7 cellular contexts compared by ENCODE assay signal in the genomic region with DNA sequence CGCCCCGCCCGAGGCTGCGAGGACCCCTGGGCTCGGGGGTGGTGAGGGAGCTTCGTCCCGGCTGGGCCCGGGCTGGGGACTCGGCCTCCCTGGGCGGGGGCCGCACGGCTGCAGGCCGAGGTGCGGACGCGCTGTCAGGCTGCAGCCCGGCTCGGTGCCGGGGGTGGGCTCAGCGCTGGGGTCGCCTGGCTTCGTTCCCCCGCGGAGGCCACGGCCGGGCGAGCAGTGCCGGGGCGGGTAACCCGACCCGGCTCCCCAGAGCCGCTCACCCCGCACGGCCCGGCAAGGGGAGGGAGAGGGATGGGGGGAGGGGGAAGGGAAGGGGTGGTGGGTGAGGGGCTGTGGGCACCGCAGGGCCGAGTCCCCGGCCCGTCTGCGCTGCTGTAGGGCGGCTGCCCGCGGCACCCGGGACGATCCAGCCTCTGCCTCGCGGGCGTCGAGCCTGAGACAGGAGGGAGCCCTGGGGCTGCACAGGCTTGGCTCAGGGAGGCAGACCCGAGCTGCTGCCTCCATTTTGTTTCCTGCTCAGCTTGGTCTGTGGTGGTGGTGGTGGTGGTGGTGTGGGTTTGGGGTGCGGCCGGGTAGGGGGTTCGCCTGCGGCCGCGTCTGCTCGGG. TPM values are rescaled to one million over a fixed set of nuclear protein-coding genes. Genes with fewer than 3 reads are reported as not detected.
A peak's percentile ranks its signal among the peaks of the same experiment; 100 is the strongest.
DNase-seq lines count a peak whose midpoint lies in the region; ATAC-seq, FAIRE-seq and TF ChIP-seq lines count a peak whose summit lies in the region.

No MANE protein-coding gene starts in this region.

- peaks cover 8 to 30% of the 10 kb centered on the region in 2 donors for H3K4me1 ChIP-seq in ascending aorta

- no peak for TF ChIP-seq CTCF in ascending aorta (IDR thresholded peaks at IDR 0.05)

- H3K4me3 ChIP-seq in ascending aorta (peak overlapping the region; percentile 77 to 89), iPS-18c (ENCODE audit: insufficient read depth, low read depth, low read length) (peak overlapping the region; percentile 87), skin epidermis (peak overlapping the region; percentile 37 to 98 (median 84))

- intact Hi-C loops in ascending aorta (cut with DNase I): loop anchor here (5.0 kb wide), 1 partner anchor 170 kb away; a partner anchor contains a TSS

- DNase-seq in GM19239 (ENCODE audit: insufficient read length, low spot score): peak; percentile 58
- no peak for DNase-seq in ascending aorta (ENCODE audit: low spot score in 2 of 2)
- no peak for DNase-seq in amniotic stem cell (lab: John Stamatoyannopoulos, UW)

- ATAC-seq in HG03460 (IDR thresholded peaks at IDR 0.05; ENCODE audit: unreplicated experiment) (peak; percentile 19), HG03457 (IDR thresholded peaks at IDR 0.05; ENCODE audit: unreplicated experiment) (no peak)

- no peaks in the 10 kb centered on the region for H3K27me3 ChIP-seq in ascending aorta

- peaks cover 9 to 17% of the 10 kb centered on the region in 2 donors for H3K36me3 ChIP-seq in ascending aorta

- H3K9me3 ChIP-seq in ascending aorta: no peaks in the 10 kb centered on the region
- no peaks in the 10 kb centered on the region for H3K9me3 ChIP-seq in iPS-18c (ENCODE audit: control insufficient read depth, insufficient read depth, low read length)

- peak overlapping the region; percentile 87 to 95 for H3K27ac ChIP-seq in ascending aorta
- H3K27ac ChIP-seq in skin epidermis: peak overlapping the region; percentile 78 to 99 (median 94)

- no peak for FAIRE-seq in GM19239 (lab: Jason Lieb, UNC)

RNA-seq across cellular contexts. Expression of a gene that starts 1.0 kb away (rescaled TPM):
- 22.7 TPM for total RNA-seq in ascending aorta

RNA-seq across cellular contexts. Expression of a gene that starts 45.9 kb away (rescaled TPM):
- 0.85 TPM for total RNA-seq in ascending aorta
